Comparison of ENCODE assay signal across 12 cellular contexts in the genomic region with DNA sequence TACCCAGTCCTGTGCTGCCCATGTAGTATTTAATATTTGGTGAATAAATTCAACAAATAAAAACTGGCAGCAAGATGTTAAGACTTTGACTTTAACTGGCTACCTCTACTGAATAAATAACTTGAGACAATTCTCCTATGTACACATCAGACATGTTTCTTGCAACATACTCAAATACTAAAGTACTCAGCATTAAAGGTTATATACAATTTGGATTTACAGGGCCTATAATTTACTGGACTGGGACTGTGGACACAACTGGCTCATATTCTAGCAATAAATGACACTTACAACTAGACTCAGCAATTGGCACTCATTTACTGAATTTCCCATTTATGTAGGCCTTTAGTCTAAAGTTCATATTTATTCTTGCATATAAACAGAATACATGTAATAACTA. TPM values are rescaled to one million over a fixed set of nuclear protein-coding genes. Genes with fewer than 3 reads are reported as not detected.
DNase-seq lines count a peak whose midpoint lies in the region; ATAC-seq and TF ChIP-seq lines count a peak whose summit lies in the region.
"Had no signal": no experiment of that assay in that cellular context is flagged by ENCODE, and none has a peak within 500 bp of the region (broad histone marks: within the 10 kb centered on the region; RNA-seq: fewer than 3 reads in every experiment).

No MANE protein-coding gene starts in this region.

- H3K4me3 ChIP-seq in fibroblast of the aortic adventitia (ENCODE audit: low read depth, low read length): peak overlapping the region; percentile 15
- H3K4me3 ChIP-seq: sigmoid colon had no signal

- H3K27ac Mint-ChIP-seq in activated naive CD4-positive, alpha-beta T cell treated with anti-CD3 and anti-CD28 coated beads for 36 hours: peak overlapping the region; percentile 70
- no peak overlapping the region for H3K27ac Mint-ChIP-seq in activated naive CD4-positive, alpha-beta T cell treated with anti-CD3 and anti-CD28 coated beads, Interleukin-2, amount 50 U/mL, for 72 hours
- peak overlapping the region; percentile 14 for H3K27ac Mint-ChIP-seq in stimulated activated memory B cell treated with anti-CD40 and anti-IgM and Interleukin-4, amounts not matched to agents 10 μg/mL and 1 μg/mL and 100 μg/mL, for 72 hours

- no peak for DNase-seq in activated naive CD4-positive, alpha-beta T cell treated with anti-CD3 and anti-CD28 coated beads for 36 hours
- no peak for DNase-seq in activated naive CD4-positive, alpha-beta T cell treated with anti-CD3 and anti-CD28 coated beads, Interleukin-2, amount 50 U/mL, for 72 hours (ENCODE audit: low spot score in 2 of 2)
- no peak for DNase-seq in fibroblast of the aortic adventitia (ENCODE audit: low read depth)
- no peak for DNase-seq in COLO668 (lab: John Stamatoyannopoulos, UW; ENCODE audit: unreplicated experiment)
- DNase-seq: NCI-H446; sigmoid colon; stimulated activated naive CD4-positive, alpha-beta T cell treated with Interleukin-2 at 50 U/mL for 16 hours; T1000 had no signal

- peak overlapping the region; percentile 65 for H3K4me3 Mint-ChIP-seq in activated naive CD4-positive, alpha-beta T cell treated with anti-CD3 and anti-CD28 coated beads for 36 hours
- H3K4me3 Mint-ChIP-seq in stimulated activated memory B cell treated with anti-CD40 and anti-IgM and Interleukin-4, amounts not matched to agents 10 μg/mL and 1 μg/mL and 100 μg/mL, for 72 hours: peak overlapping the region; percentile 42

- no peaks in the 10 kb centered on the region for H3K27me3 Mint-ChIP-seq in activated naive CD4-positive, alpha-beta T cell treated with anti-CD3 and anti-CD28 coated beads for 36 hours (ENCODE audit: low read depth)
- no peaks in the 10 kb centered on the region for H3K27me3 Mint-ChIP-seq in stimulated activated memory B cell treated with anti-CD40 and anti-IgM and Interleukin-4, amounts not matched to agents 10 μg/mL and 1 μg/mL and 100 μg/mL, for 72 hours

- intact Hi-C loops in activated naive CD4-positive, alpha-beta T cell treated with anti-CD3 and anti-CD28 coated beads for 36 hours (cut with micrococcal nuclease): no loop called here

- no peaks in the 10 kb centered on the region for H3K9me3 Mint-ChIP-seq in activated naive CD4-positive, alpha-beta T cell treated with anti-CD3 and anti-CD28 coated beads for 36 hours
- no peaks in the 10 kb centered on the region for H3K9me3 Mint-ChIP-seq in activated naive CD4-positive, alpha-beta T cell treated with anti-CD3 and anti-CD28 coated beads, Interleukin-2, amount 50 U/mL, for 72 hours
- H3K9me3 Mint-ChIP-seq in stimulated activated memory B cell treated with anti-CD40 and anti-IgM and Interleukin-4, amounts not matched to agents 10 μg/mL and 1 μg/mL and 100 μg/mL, for 72 hours: no peaks in the 10 kb centered on the region

- TF ChIP-seq CTCF in VCaP (conservative IDR thresholded peaks at IDR 0.05) (no peak), fibroblast of the aortic adventitia (IDR thresholded peaks at IDR 0.05; ENCODE audit: insufficient read depth, low read length) (no peak)

- H3K36me3 Mint-ChIP-seq in activated naive CD4-positive, alpha-beta T cell treated with anti-CD3 and anti-CD28 coated beads for 36 hours (ENCODE audit: low read depth): peaks cover 31% of the 10 kb centered on the region
- peaks cover 24 to 40% of the 10 kb centered on the region in 2 donors for H3K36me3 Mint-ChIP-seq in activated naive CD4-positive, alpha-beta T cell treated with anti-CD3 and anti-CD28 coated beads, Interleukin-2, amount 50 U/mL, for 72 hours
- H3K36me3 Mint-ChIP-seq in stimulated activated memory B cell treated with anti-CD40 and anti-IgM and Interleukin-4, amounts not matched to agents 10 μg/mL and 1 μg/mL and 100 μg/mL, for 72 hours: peaks cover 34% of the 10 kb centered on the region

- peaks cover 14% of the 10 kb centered on the region for H3K4me1 Mint-ChIP-seq in activated naive CD4-positive, alpha-beta T cell treated with anti-CD3 and anti-CD28 coated beads for 36 hours (ENCODE audit: low read depth)
- peaks cover 25% of the 10 kb centered on the region for H3K4me1 Mint-ChIP-seq in stimulated activated memory B cell treated with anti-CD40 and anti-IgM and Interleukin-4, amounts not matched to agents 10 μg/mL and 1 μg/mL and 100 μg/mL, for 72 hours

- CTCF ChIA-PET in activated naive CD4-positive, alpha-beta T cell treated with anti-CD3 and anti-CD28 coated beads for 36 hours (lab: Charles Lee): interaction anchor here (0.6 kb wide), 1 partner anchor 10 kb away, joined by 3 read pairs; no protein-coding TSS in a partner anchor

- peak overlapping the region; percentile 95 for H3K27ac ChIP-seq in VCaP

- ATAC-seq in activated naive CD4-positive, alpha-beta T cell treated with anti-CD3 and anti-CD28 coated beads, Interleukin-2, amount 50 U/mL, for 72 hours: no peak
- no peak for ATAC-seq in stimulated activated memory B cell treated with anti-CD40 and anti-IgM and Interleukin-4, amounts not matched to agents 10 μg/mL and 1 μg/mL and 100 μg/mL, for 72 hours
- ATAC-seq in HG03108 (IDR thresholded peaks at IDR 0.05; ENCODE audit: unreplicated experiment): no peak
- ATAC-seq in GM18867 (IDR thresholded peaks at IDR 0.05; ENCODE audit: unreplicated experiment): no peak

RNA-seq across cellular contexts. Expression of a gene that starts 2.4 kb away (rescaled TPM):
- 100 to 1,000 TPM; 480 to 525 TPM for total RNA-seq in activated naive CD4-positive, alpha-beta T cell treated with anti-CD3 and anti-CD28 coated beads for 36 hours
- total RNA-seq in activated naive CD4-positive, alpha-beta T cell treated with anti-CD3 and anti-CD28 coated beads, Interleukin-2, amount 50 U/mL, for 72 hours: 100 to 1,000 TPM; 101 to 314 TPM
- total RNA-seq in fibroblast of the aortic adventitia (ENCODE audit: low replicate concordance): 66.5 and 621 TPM in 2 replicates

RNA-seq across cellular contexts. Expression of a gene that starts 40.9 kb away (rescaled TPM):
- total RNA-seq in activated naive CD4-positive, alpha-beta T cell treated with anti-CD3 and anti-CD28 coated beads for 36 hours: 1 to 10 TPM; 3.4 to 5.2 TPM
- total RNA-seq in activated naive CD4-positive, alpha-beta T cell treated with anti-CD3 and anti-CD28 coated beads, Interleukin-2, amount 50 U/mL, for 72 hours: 10 to 100 TPM in 1 of 2 donors, 1 to 10 TPM in 1; 4.1 to 12.4 TPM
- 4.8 and 22.3 TPM in 2 replicates for total RNA-seq in fibroblast of the aortic adventitia (ENCODE audit: low replicate concordance)

Comparison
In these comparisons a context has a peak if more than half of its experiments do, and no peak if none do; other contexts are left out.
1. H3K27ac Mint-ChIP-seq: peak in activated naive CD4-positive, alpha-beta T cell treated with anti-CD3 and anti-CD28 coated beads for 36 hours (single experiment) and stimulated activated memory B cell treated with anti-CD40 and anti-IgM and Interleukin-4, amounts not matched to agents 10 μg/mL and 1 μg/mL and 100 μg/mL, for 72 hours (single experiment); none in activated naive CD4-positive, alpha-beta T cell treated with anti-CD3 and anti-CD28 coated beads, Interleukin-2, amount 50 U/mL, for 72 hours (0 of 2).